ENCODE assay signal across 1 cellular context in the genomic region with DNA sequence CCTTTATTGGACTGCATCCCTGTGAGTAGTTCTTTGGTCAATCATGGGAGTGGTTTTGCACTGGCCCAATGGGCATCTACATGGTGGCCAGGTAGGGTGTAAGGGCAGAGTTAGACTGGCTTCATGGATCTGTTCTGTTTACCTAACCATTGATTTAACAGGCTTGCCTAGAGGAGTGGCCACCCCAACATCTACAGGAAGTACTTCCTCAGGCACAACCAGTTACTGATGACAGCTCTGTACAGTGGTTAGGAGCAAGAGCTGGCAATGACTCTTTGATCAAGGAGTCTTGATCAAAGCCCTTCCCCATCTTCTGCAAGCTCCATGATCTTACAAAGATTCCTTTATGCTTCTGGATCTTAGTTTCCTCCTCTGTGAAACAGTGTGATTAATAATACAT.
TF ChIP-seq lines count a peak whose summit lies in the region.

No MANE protein-coding gene starts in this region.

TF ChIP-seq in WTC11, 78 proteins besides CTCF, POLR2A, EP300 and RAD21 (continued from another document):
- TF ChIP-seq, protein P1, sequence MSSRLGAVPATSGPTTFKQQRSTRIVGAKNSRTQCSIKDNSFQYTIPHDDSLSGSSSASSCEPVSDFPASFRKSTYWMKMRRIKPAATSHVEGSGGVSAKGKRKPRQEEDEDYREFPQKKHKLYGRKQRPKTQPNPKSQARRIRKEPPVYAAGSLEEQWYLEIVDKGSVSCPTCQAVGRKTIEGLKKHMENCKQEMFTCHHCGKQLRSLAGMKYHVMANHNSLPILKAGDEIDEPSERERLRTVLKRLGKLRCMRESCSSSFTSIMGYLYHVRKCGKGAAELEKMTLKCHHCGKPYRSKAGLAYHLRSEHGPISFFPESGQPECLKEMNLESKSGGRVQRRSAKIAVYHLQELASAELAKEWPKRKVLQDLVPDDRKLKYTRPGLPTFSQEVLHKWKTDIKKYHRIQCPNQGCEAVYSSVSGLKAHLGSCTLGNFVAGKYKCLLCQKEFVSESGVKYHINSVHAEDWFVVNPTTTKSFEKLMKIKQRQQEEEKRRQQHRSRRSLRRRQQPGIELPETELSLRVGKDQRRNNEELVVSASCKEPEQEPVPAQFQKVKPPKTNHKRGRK (CRISPR knock-in tag; IDR thresholded peaks at IDR 0.05; ENCODE audit: borderline replicate concordance): no peak
- no peak for TF ChIP-seq TEAD1 (CRISPR knock-in tag; IDR thresholded peaks at IDR 0.05)
- no peak for TF ChIP-seq MXD4 (CRISPR knock-in tag; IDR thresholded peaks at IDR 0.05; ENCODE audit: borderline replicate concordance)
- TF ChIP-seq, protein P2, sequence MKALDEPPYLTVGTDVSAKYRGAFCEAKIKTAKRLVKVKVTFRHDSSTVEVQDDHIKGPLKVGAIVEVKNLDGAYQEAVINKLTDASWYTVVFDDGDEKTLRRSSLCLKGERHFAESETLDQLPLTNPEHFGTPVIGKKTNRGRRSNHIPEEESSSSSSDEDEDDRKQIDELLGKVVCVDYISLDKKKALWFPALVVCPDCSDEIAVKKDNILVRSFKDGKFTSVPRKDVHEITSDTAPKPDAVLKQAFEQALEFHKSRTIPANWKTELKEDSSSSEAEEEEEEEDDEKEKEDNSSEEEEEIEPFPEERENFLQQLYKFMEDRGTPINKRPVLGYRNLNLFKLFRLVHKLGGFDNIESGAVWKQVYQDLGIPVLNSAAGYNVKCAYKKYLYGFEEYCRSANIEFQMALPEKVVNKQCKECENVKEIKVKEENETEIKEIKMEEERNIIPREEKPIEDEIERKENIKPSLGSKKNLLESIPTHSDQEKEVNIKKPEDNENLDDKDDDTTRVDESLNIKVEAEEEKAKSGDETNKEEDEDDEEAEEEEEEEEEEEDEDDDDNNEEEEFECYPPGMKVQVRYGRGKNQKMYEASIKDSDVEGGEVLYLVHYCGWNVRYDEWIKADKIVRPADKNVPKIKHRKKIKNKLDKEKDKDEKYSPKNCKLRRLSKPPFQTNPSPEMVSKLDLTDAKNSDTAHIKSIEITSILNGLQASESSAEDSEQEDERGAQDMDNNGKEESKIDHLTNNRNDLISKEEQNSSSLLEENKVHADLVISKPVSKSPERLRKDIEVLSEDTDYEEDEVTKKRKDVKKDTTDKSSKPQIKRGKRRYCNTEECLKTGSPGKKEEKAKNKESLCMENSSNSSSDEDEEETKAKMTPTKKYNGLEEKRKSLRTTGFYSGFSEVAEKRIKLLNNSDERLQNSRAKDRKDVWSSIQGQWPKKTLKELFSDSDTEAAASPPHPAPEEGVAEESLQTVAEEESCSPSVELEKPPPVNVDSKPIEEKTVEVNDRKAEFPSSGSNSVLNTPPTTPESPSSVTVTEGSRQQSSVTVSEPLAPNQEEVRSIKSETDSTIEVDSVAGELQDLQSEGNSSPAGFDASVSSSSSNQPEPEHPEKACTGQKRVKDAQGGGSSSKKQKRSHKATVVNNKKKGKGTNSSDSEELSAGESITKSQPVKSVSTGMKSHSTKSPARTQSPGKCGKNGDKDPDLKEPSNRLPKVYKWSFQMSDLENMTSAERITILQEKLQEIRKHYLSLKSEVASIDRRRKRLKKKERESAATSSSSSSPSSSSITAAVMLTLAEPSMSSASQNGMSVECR (CRISPR knock-in tag; IDR thresholded peaks at IDR 0.05; ENCODE audit: borderline replicate concordance): no peak
- TF ChIP-seq ETV6 (CRISPR knock-in tag; IDR thresholded peaks at IDR 0.05): no peak
- TF ChIP-seq, protein P3, sequence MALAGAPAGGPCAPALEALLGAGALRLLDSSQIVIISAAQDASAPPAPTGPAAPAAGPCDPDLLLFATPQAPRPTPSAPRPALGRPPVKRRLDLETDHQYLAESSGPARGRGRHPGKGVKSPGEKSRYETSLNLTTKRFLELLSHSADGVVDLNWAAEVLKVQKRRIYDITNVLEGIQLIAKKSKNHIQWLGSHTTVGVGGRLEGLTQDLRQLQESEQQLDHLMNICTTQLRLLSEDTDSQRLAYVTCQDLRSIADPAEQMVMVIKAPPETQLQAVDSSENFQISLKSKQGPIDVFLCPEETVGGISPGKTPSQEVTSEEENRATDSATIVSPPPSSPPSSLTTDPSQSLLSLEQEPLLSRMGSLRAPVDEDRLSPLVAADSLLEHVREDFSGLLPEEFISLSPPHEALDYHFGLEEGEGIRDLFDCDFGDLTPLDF (CRISPR knock-in tag; IDR thresholded peaks at IDR 0.05): no peak
- TF ChIP-seq, protein P4, sequence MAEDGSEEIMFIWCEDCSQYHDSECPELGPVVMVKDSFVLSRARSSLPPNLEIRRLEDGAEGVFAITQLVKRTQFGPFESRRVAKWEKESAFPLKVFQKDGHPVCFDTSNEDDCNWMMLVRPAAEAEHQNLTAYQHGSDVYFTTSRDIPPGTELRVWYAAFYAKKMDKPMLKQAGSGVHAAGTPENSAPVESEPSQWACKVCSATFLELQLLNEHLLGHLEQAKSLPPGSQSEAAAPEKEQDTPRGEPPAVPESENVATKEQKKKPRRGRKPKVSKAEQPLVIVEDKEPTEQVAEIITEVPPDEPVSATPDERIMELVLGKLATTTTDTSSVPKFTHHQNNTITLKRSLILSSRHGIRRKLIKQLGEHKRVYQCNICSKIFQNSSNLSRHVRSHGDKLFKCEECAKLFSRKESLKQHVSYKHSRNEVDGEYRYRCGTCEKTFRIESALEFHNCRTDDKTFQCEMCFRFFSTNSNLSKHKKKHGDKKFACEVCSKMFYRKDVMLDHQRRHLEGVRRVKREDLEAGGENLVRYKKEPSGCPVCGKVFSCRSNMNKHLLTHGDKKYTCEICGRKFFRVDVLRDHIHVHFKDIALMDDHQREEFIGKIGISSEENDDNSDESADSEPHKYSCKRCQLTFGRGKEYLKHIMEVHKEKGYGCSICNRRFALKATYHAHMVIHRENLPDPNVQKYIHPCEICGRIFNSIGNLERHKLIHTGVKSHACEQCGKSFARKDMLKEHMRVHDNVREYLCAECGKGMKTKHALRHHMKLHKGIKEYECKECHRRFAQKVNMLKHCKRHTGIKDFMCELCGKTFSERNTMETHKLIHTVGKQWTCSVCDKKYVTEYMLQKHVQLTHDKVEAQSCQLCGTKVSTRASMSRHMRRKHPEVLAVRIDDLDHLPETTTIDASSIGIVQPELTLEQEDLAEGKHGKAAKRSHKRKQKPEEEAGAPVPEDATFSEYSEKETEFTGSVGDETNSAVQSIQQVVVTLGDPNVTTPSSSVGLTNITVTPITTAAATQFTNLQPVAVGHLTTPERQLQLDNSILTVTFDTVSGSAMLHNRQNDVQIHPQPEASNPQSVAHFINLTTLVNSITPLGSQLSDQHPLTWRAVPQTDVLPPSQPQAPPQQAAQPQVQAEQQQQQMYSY (CRISPR knock-in tag; IDR thresholded peaks at IDR 0.05): no peak
- TF ChIP-seq, protein P5, sequence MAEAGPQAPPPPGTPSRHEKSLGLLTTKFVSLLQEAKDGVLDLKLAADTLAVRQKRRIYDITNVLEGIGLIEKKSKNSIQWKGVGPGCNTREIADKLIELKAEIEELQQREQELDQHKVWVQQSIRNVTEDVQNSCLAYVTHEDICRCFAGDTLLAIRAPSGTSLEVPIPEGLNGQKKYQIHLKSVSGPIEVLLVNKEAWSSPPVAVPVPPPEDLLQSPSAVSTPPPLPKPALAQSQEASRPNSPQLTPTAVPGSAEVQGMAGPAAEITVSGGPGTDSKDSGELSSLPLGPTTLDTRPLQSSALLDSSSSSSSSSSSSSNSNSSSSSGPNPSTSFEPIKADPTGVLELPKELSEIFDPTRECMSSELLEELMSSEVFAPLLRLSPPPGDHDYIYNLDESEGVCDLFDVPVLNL (CRISPR knock-in tag; IDR thresholded peaks at IDR 0.05; ENCODE audit: borderline replicate concordance, low read depth): no peak
